Comparison of ENCODE assay signal across 13 cellular contexts in the genomic region with DNA sequence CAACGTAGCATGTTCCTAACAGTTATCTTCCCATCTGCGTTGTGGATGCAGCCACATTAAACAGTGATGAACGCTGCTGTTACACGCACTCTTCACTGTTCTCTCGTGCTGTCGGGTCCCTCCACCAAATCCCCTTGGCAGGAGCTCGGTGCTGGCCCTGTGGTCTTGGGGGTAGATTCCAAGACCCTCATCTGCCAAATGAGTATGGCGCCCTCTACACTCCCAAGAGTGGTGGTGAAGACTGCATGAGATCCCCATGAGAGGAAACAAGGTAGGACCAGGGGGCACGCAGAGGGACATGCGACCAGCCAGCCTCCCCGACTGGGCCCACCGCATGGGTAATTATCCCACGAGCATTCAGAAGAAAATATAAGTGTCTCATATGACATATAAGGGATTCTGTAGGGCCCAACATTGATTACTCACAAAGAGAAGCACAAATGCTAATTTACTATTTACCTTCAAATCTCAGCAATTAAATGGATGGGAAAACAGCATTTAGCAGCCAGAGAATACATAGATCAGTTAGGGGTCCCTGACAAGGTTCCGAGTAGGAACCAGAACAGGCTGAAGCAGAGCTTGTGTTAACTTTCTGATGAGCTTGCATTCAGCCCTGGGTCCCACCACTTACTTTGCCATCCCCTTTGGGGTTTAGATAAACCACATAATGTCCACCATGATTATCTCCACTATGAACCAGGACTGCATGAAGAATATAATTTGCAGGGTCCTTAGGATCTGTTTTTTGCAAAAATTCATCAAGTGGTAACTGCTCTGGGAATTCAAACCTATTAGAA. TPM values are rescaled to one million over a fixed set of nuclear protein-coding genes. Genes with fewer than 3 reads are reported as not detected.
A peak's percentile ranks its signal among the peaks of the same experiment; 100 is the strongest.
DNase-seq lines count a peak whose midpoint lies in the region; ATAC-seq, FAIRE-seq and TF ChIP-seq lines count a peak whose summit lies in the region.
"Had no signal": no experiment of that assay in that cellular context is flagged by ENCODE, and none has a peak within 500 bp of the region (broad histone marks: within the 10 kb centered on the region; RNA-seq: fewer than 3 reads in every experiment).

No MANE protein-coding gene starts in this region.

- H3K36me3 Mint-ChIP-seq in CD14-positive monocyte (peaks cover 87 to 95% of the 10 kb centered on the region in 2 donors), astrocyte (ENCODE audit: low read depth, unreplicated experiment) (peaks cover 18% of the 10 kb centered on the region)

- H3K4me1 Mint-ChIP-seq in CD14-positive monocyte = peaks cover 26% of the 10 kb centered on the region
- peaks cover 15% of the 10 kb centered on the region for H3K4me1 Mint-ChIP-seq in astrocyte (ENCODE audit: low read depth, unreplicated experiment)

- intact Hi-C loops in CD14-positive monocyte (cut with micrococcal nuclease) = loop anchor here (10.0 kb wide), 2 partner anchors 49 to 229 kb away; no protein-coding TSS in a partner anchor

- H3K27ac ChIP-seq in astrocyte (ENCODE audit: low read depth, low read length) = no peak overlapping the region
- H3K27ac ChIP-seq: sigmoid colon, upper lobe of left lung had no signal

- H4K20me1 ChIP-seq in astrocyte (ENCODE audit: insufficient read depth, low read length) = peaks cover 52% of the 10 kb centered on the region

- peak; percentile 6 for TF ChIP-seq CTCF in CD14-positive monocyte (IDR thresholded peaks at IDR 0.05)
- peak; percentile 40; the same call in 1 of the 2 replicates for TF ChIP-seq CTCF in GM12874 (IDR thresholded peaks at IDR 0.05; ENCODE audit: insufficient read depth, low read depth, low read length)
- TF ChIP-seq CTCF in astrocyte (IDR thresholded peaks at IDR 0.05; ENCODE audit: insufficient read depth, low read depth, low read length) = no peak
- peak; percentile 30 for TF ChIP-seq CTCF in kidney epithelial cell (IDR thresholded peaks at IDR 0.05; ENCODE audit: insufficient read depth, low read length, poor library complexity, severe bottlenecking)

- peaks cover 19% of the 10 kb centered on the region for H3K79me2 ChIP-seq in astrocyte (ENCODE audit: insufficient read depth, low read length)

- no peaks in the 10 kb centered on the region for H3K27me3 Mint-ChIP-seq in CD14-positive monocyte (ENCODE audit: low read depth in 3 of 3)
- no peaks in the 10 kb centered on the region for H3K27me3 Mint-ChIP-seq in astrocyte (ENCODE audit: low read depth, unreplicated experiment)
- H3K27me3 Mint-ChIP-seq: activated naive CD8-positive, alpha-beta T cell treated with anti-CD3 and anti-CD28 coated beads, Interleukin-2, amount 50 U/mL, for 24 hours had no signal

- H3K9ac ChIP-seq in astrocyte (ENCODE audit: low read length) = no peak overlapping the region

- no peak overlapping the region for H2AFZ ChIP-seq in astrocyte (ENCODE audit: low read depth, low read length)

- H3K4me3 ChIP-seq in astrocyte (ENCODE audit: insufficient read depth, low read depth, low read length) = no peak overlapping the region
- H3K4me3 ChIP-seq in kidney epithelial cell (ENCODE audit: low read depth, low read length) = no peak overlapping the region
- H3K4me3 ChIP-seq: sigmoid colon, upper lobe of left lung had no signal

- no peak overlapping the region for H3K4me3 Mint-ChIP-seq in CD14-positive monocyte
- peak overlapping the region; percentile 20 for H3K4me3 Mint-ChIP-seq in astrocyte (ENCODE audit: unreplicated experiment)
- H3K4me3 Mint-ChIP-seq: activated naive CD8-positive, alpha-beta T cell treated with anti-CD3 and anti-CD28 coated beads, Interleukin-2, amount 50 U/mL, for 24 hours had no signal

- H3K9me3 ChIP-seq in astrocyte (ENCODE audit: insufficient read depth, low read depth, low read length) = no peaks in the 10 kb centered on the region
- H3K9me3 ChIP-seq: sigmoid colon, upper lobe of left lung had no signal

- no peak for ATAC-seq in HG02623 (IDR thresholded peaks at IDR 0.05; ENCODE audit: unreplicated experiment)
- no peak for ATAC-seq in HG03280 (IDR thresholded peaks at IDR 0.05; ENCODE audit: unreplicated experiment)
- ATAC-seq in HG03025 (IDR thresholded peaks at IDR 0.05; ENCODE audit: low FRiP score, unreplicated experiment) = no peak

- H3K9me3 Mint-ChIP-seq in CD14-positive monocyte = peaks cover 0 to 2% (median 0%) of the 10 kb centered on the region in 7 donors
- no peaks in the 10 kb centered on the region for H3K9me3 Mint-ChIP-seq in astrocyte (ENCODE audit: unreplicated experiment)
- H3K9me3 Mint-ChIP-seq: activated naive CD8-positive, alpha-beta T cell treated with anti-CD3 and anti-CD28 coated beads, Interleukin-2, amount 50 U/mL, for 24 hours had no signal

- peak overlapping the region in 2 of 7 donors; percentile 4 to 10 for H3K27ac Mint-ChIP-seq in CD14-positive monocyte
- H3K27ac Mint-ChIP-seq in astrocyte (ENCODE audit: unreplicated experiment) = no peak overlapping the region

- H3K36me3 ChIP-seq in astrocyte (ENCODE audit: insufficient read depth, low read length) (peaks cover 71% of the 10 kb centered on the region), kidney epithelial cell (ENCODE audit: control insufficient read depth, insufficient read depth, low read length) (peaks cover 5% of the 10 kb centered on the region)

- H3K4me1 ChIP-seq in astrocyte (ENCODE audit: insufficient read depth, low read length) = no peaks in the 10 kb centered on the region
- H3K4me1 ChIP-seq: sigmoid colon, upper lobe of left lung had no signal

- no peak for FAIRE-seq in astrocyte (lab: Jason Lieb, UNC)

- no peaks in the 10 kb centered on the region for H3K27me3 ChIP-seq in astrocyte (ENCODE audit: insufficient read depth, low read length)
- no peaks in the 10 kb centered on the region for H3K27me3 ChIP-seq in kidney epithelial cell (ENCODE audit: control insufficient read depth, insufficient read depth, low read length)
- H3K27me3 ChIP-seq: sigmoid colon, upper lobe of left lung had no signal

- DNase-seq in CD14-positive monocyte (ENCODE audit: low spot score) (no peak), astrocyte (ENCODE audit: low read depth) (no peak), kidney epithelial cell (ENCODE audit: low read depth) (no peak), NCI-H2107 (lab: John Stamatoyannopoulos, UW) (no peak)
- DNase-seq: activated CD4-positive, alpha-beta T cell treated with anti-CD3 and anti-CD28 coated beads, Interleukin-2, amount 50 U/mL, for 48 hours; activated naive CD8-positive, alpha-beta T cell treated with anti-CD3 and anti-CD28 coated beads, Interleukin-2, amount 50 U/mL, for 24 hours; DMS153; sigmoid colon; upper lobe of left lung had no signal

- H3K4me2 ChIP-seq in astrocyte (ENCODE audit: low read length) = no peak overlapping the region

RNA-seq across cellular contexts. Expression of a gene that starts 23.8 kb away (rescaled TPM):
- not detected for polyA plus RNA-seq in CD14-positive monocyte
- total RNA-seq in astrocyte = not detected in 2 replicates
- not detected in 2 replicates for total RNA-seq in kidney epithelial cell
- total RNA-seq: sigmoid colon, upper lobe of left lung had no signal
- polyA plus RNA-seq: sigmoid colon had no signal

RNA-seq across cellular contexts. Expression of a gene that starts 37.2 kb away (rescaled TPM):
- polyA plus RNA-seq in CD14-positive monocyte = 10 to 100 TPM; 52.0 to 60.3 TPM
- total RNA-seq in astrocyte (51.0 and 61.5 TPM in 2 replicates), kidney epithelial cell (113 and 119 TPM in 2 replicates)

RNA-seq across cellular contexts. Expression of a gene that starts 57.7 kb away (rescaled TPM):
- 1 to 10 TPM; 2.4 to 4.1 TPM for polyA plus RNA-seq in CD14-positive monocyte
- 93.6 and 96.9 TPM in 2 replicates for total RNA-seq in astrocyte
- 66.9 and 72.2 TPM in 2 replicates for total RNA-seq in kidney epithelial cell
